1 cellular context compared by ENCODE assay signal in the genomic region with DNA sequence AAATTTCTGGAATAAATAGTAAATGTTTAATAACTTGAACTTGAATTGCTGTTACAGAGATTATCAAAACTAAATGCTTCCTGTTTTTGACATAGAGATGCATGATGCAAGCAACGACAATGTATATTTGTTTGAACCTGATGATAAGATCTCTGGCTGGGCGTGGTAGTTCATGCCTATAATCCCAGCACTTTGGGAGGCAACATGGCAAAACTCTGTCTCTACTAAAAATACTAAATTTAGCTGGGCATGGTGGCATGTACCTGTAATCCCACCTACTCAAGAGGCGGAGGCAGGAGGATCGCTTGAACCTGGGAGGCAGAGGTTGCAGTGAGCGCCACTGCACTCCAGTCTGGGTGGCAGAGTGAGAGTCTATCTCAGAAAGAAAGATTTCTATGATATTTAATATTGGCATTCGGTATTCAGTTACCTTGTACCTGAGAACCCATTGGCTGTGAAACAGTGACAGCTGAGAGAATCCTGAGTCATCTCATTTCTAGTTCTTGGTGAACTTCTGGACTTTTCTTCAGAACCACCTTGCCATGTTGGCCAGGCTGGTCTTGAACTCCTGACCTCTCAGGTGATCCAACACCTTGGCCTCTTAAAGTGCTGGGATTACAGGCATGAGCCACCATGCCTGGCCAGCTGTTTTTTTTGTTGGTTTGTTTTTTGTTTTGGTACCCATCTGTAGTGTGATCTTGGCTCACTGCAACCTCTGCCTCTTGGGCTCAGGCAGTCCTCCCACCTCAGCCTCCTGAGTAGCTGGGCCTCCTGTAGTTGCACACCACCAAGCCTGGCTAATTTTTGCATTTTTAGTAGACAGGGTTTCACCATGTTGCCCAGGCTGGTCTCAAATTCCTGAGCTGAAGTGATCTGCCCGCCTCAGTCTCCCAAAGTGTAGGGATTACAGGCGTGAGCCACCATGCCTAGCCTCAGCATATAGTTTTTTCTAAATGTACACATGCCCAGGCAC.
TF ChIP-seq lines count a peak whose summit lies in the region.

No MANE protein-coding gene starts in this region.

TF ChIP-seq in WTC11, 78 proteins besides CTCF, POLR2A, EP300 and RAD21 (continued from another document):
- 0 out of 2 replicates have a peak, but pooled peaks have one; percentile 59 for TF ChIP-seq PRRX2 (CRISPR knock-in tag; IDR thresholded peaks at IDR 0.05)
- TF ChIP-seq FOXJ3 (CRISPR knock-in tag; IDR thresholded peaks at IDR 0.05; ENCODE audit: borderline replicate concordance): no peak
- TF ChIP-seq GABPB1 (CRISPR knock-in tag; IDR thresholded peaks at IDR 0.05): 0 out of 2 replicates have a peak, but pooled peaks have one; percentile 12
- TF ChIP-seq NR1H2 (CRISPR knock-in tag; IDR thresholded peaks at IDR 0.05): no peak
